16 cellular contexts compared by ENCODE assay signal in the genomic region with DNA sequence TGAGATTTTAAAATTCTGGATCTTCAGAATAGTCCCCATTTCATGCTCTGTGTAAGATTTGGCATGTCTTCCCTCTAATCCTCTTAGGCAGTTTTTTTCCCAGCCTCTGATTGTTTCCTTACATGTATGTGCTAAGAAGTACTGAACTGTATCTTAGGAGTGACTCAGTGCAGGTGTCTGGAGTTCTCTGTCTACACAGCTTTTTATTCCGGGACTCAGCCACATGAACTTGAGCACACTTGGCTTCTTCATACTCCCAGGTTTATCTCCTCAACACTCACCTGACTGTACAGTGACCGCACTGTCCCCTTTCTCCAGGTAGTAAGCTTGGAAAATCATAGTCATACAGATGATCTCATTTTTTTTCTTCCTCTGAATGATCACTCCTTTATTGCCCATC. TPM values are rescaled to one million over a fixed set of nuclear protein-coding genes. Genes with fewer than 3 reads are reported as not detected.
"Had no signal": no experiment of that assay in that cellular context is flagged by ENCODE, and none has a peak within 500 bp of the region (broad histone marks: within the 10 kb centered on the region; RNA-seq: fewer than 3 reads in every experiment).

No MANE protein-coding gene starts in this region.

- ATAC-seq: heart left ventricle; stimulated activated naive CD8-positive, alpha-beta T cell treated with anti-CD3 and anti-CD28 coated beads, Interleukin-15, Interleukin-2, amounts not matched to agents 100 U/mL and 50 U/mL, for 24 hours had no signal

- H3K4me3 ChIP-seq: ascending aorta, colonic mucosa, heart left ventricle, suprapubic skin had no signal

- H3K27me3 ChIP-seq: ascending aorta, colonic mucosa had no signal

- H3K27ac ChIP-seq: ascending aorta, colonic mucosa, heart left ventricle, suprapubic skin had no signal

- DNase-seq: activated CD4-positive, alpha-beta memory T cell treated with anti-CD3 and anti-CD28 coated beads for 36 hours; activated CD4-positive, CD25-positive, alpha-beta regulatory T cell treated with anti-CD3 and anti-CD28 coated beads, Interleukin-2, amount 50 U/mL, for 72 hours; activated gamma-delta T cell treated with Interleukin-2 at 50 U/mL for 16 hours; activated naive CD8-positive, alpha-beta T cell treated with anti-CD3 and anti-CD28 coated beads for 36 hours; activated T-cell treated with anti-CD3 and anti-CD28 coated beads, Interleukin-2, amount 50 U/mL, for 48 hours; caudate nucleus; colonic mucosa; effector memory CD4-positive, alpha-beta T cell; erythroblast; heart left ventricle; stimulated activated CD4-positive, alpha-beta T cell treated with anti-CD3 and anti-CD28 coated beads, Interleukin-4, amount 100 ng/mL, for 1 hour; stimulated activated CD8-positive, alpha-beta memory T cell treated with anti-CD3 and anti-CD28 coated beads, Interleukin-4, amount 100 ng/mL, for 48 hours; stimulated activated naive CD8-positive, alpha-beta T cell treated with anti-CD3 and anti-CD28 coated beads, Interleukin-15, Interleukin-2, amounts not matched to agents 100 U/mL and 50 U/mL, for 24 hours had no signal

- H3K9me3 ChIP-seq: ascending aorta, colonic mucosa, suprapubic skin had no signal

- H3K4me1 ChIP-seq: ascending aorta, colonic mucosa, heart left ventricle, suprapubic skin had no signal

- H3K36me3 ChIP-seq: ascending aorta, colonic mucosa, heart left ventricle, suprapubic skin had no signal

RNA-seq across cellular contexts. Expression of gene SYT14, which starts 50.7 kb away (rescaled TPM):
- total RNA-seq: activated CD4-positive, alpha-beta memory T cell treated with anti-CD3 and anti-CD28 coated beads for 36 hours; activated naive CD8-positive, alpha-beta T cell treated with anti-CD3 and anti-CD28 coated beads for 36 hours; ascending aorta; heart left ventricle; liver had no signal
- polyA plus RNA-seq: heart left ventricle, liver had no signal
